Comparison of ENCODE assay signal across 1 cellular context in the genomic region with DNA sequence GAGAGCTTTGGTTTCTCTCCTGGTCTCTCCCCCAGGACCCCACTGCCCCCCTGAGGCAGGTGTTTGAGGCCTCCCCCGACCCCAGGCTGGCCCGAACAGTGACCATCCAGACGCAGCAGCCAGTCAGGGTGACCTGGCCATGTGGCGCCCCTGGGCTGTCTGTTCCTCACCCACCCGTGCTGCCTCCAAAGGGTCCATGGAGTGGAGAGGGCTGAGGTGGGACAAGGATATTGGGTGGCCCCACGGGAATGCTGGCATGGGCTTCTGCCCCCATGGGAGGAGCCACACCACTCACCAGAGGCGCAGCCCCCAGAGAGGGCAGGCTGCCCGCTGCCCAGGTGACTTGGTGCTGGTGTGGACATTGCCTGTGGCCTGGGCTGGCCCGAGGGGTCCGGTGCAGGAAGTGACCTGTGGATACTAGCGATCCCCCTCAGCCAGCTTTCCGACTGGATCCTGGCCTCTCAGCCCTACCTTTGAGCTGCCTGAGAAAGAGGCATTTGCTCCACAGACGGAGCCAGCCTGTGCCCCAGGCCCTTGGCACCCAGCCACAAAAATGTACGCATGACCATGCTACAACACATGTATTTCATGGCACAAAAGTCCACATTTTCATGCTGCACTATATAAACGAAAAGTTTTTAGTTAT.
TF ChIP-seq lines count a peak whose summit lies in the region.

No MANE protein-coding gene starts in this region.

TF ChIP-seq in HCT116, 20 proteins besides CTCF, POLR2A, EP300 and RAD21 (continued from another document):
- TF ChIP-seq REST (IDR thresholded peaks at IDR 0.05; ENCODE audit: low read depth), result no peak
- no peak for TF ChIP-seq EZH2phosphoT487 (IDR thresholded peaks at IDR 0.05; ENCODE audit: borderline replicate concordance)
- TF ChIP-seq YY1 (IDR thresholded peaks at IDR 0.05; ENCODE audit: extremely low read depth, insufficient replicate concordance, low read depth, low read length), result no peak
- no peak for TF ChIP-seq EZH2 (IDR thresholded peaks at IDR 0.05)
- no peak for TF ChIP-seq ZNF274 (IDR thresholded peaks at IDR 0.05; ENCODE audit: low read depth, low read length)
- TF ChIP-seq EGR1 (IDR thresholded peaks at IDR 0.05; ENCODE audit: low read depth), result no peak
- no peak for TF ChIP-seq ATF3 (IDR thresholded peaks at IDR 0.05)
